ENCODE assay signal across 8 cellular contexts in genomic region chr20:57429579-57430202, GRCh38. TPM values are rescaled to one million over a fixed set of nuclear protein-coding genes. Genes with fewer than 3 reads are reported as not detected.
DNase-seq lines count a peak whose midpoint lies in the region; ATAC-seq and TF ChIP-seq lines count a peak whose summit lies in the region.

No MANE protein-coding gene starts in this region.

- no peak overlapping the region for H3K18ac ChIP-seq in mesenchymal stem cell (ENCODE audit: low read depth in 1 of 2, low read length in 2 of 2)

- no peak overlapping the region for H2BK120ac ChIP-seq in mesenchymal stem cell (ENCODE audit: low read depth, low read length)

- H3K27me3 ChIP-seq in right lobe of liver, result no peaks in the 10 kb centered on the region
- H3K27me3 ChIP-seq in esophagus squamous epithelium, result no peaks in the 10 kb centered on the region
- H3K27me3 ChIP-seq in mesenchymal stem cell (ENCODE audit: control insufficient read depth in 1 of 2, insufficient read depth in 1 of 2, low read length in 2 of 2), result peaks cover 8 to 18% of the 10 kb centered on the region in 2 experiments

- H3K27ac Mint-ChIP-seq in IgD-negative memory B cell, result peak overlapping the region in 2 of 3 donors; percentile 2 to 28
- no peak overlapping the region for H3K27ac Mint-ChIP-seq in activated CD4-positive, alpha-beta memory T cell treated with anti-CD3 and anti-CD28 coated beads for 36 hours

- H3K36me3 ChIP-seq in right lobe of liver (no peaks in the 10 kb centered on the region), esophagus squamous epithelium (no peaks in the 10 kb centered on the region), mesenchymal stem cell (ENCODE audit: control insufficient read depth in 1 of 2, insufficient read depth in 2 of 2, low read depth in 1 of 2, low read length in 2 of 2) (no peaks in the 10 kb centered on the region)

- H3K4me3 Mint-ChIP-seq in IgD-negative memory B cell, result peak overlapping the region in 3 of 4 donors; percentile 1 to 25 (median 5)
- no peak overlapping the region for H3K4me3 Mint-ChIP-seq in activated CD4-positive, alpha-beta memory T cell treated with anti-CD3 and anti-CD28 coated beads for 36 hours

- no peak for ATAC-seq in right lobe of liver

- H3K79me1 ChIP-seq in mesenchymal stem cell (replicated peaks; ENCODE audit: low read length, poor library complexity, severe bottlenecking), result no peaks in the 10 kb centered on the region

- H4K8ac ChIP-seq in mesenchymal stem cell (ENCODE audit: low read length), result no peak overlapping the region

- no peak overlapping the region for H3K14ac ChIP-seq in mesenchymal stem cell (ENCODE audit: low read length in 2 of 2)

- no peak overlapping the region for H3K23ac ChIP-seq in mesenchymal stem cell (ENCODE audit: low read length in 2 of 2)

- H3K4me2 ChIP-seq in mesenchymal stem cell (ENCODE audit: low read length, poor library complexity, severe bottlenecking), result no peak overlapping the region

- H3K27ac ChIP-seq in right lobe of liver, result peak overlapping the region; percentile 69 to 95 (median 89)
- H3K27ac ChIP-seq in esophagus squamous epithelium, result no peak overlapping the region
- H3K27ac ChIP-seq in mesenchymal stem cell (ENCODE audit: low read length, poor library complexity, severe bottlenecking), result no peak overlapping the region

- POLR2A ChIA-PET in activated CD4-positive, alpha-beta memory T cell treated with anti-CD3 and anti-CD28 coated beads for 36 hours (lab: Charles Lee), result no interaction called here

- H3K9ac ChIP-seq in mesenchymal stem cell (ENCODE audit: low read length), result no peak overlapping the region

- H3K4ac ChIP-seq in mesenchymal stem cell (ENCODE audit: low read depth in 1 of 2, low read length in 2 of 2), result no peak overlapping the region

- H3K9me3 Mint-ChIP-seq in IgD-negative memory B cell, result peaks cover 0 to 2% (median 0%) of the 10 kb centered on the region in 3 donors
- no peaks in the 10 kb centered on the region for H3K9me3 Mint-ChIP-seq in activated CD4-positive, alpha-beta memory T cell treated with anti-CD3 and anti-CD28 coated beads for 36 hours

- peaks cover 65 to 72% (median 65%) of the 10 kb centered on the region in 3 donors for H3K4me1 Mint-ChIP-seq in IgD-negative memory B cell
- peaks cover 45% of the 10 kb centered on the region for H3K4me1 Mint-ChIP-seq in activated CD4-positive, alpha-beta memory T cell treated with anti-CD3 and anti-CD28 coated beads for 36 hours (ENCODE audit: low read depth)

- H2AFZ ChIP-seq in mesenchymal stem cell (ENCODE audit: low read depth, low read length), result no peak overlapping the region

- H3K9me3 ChIP-seq in right lobe of liver (no peaks in the 10 kb centered on the region), esophagus squamous epithelium (no peaks in the 10 kb centered on the region), mesenchymal stem cell (ENCODE audit: control insufficient read depth, low read length) (no peaks in the 10 kb centered on the region)

- H2BK5ac ChIP-seq in mesenchymal stem cell (ENCODE audit: low read depth, low read length, poor library complexity, severe bottlenecking), result no peak overlapping the region

- intact Hi-C loops in activated CD4-positive, alpha-beta memory T cell treated with anti-CD3 and anti-CD28 coated beads for 36 hours (cut with micrococcal nuclease), result no loop called here
- intact Hi-C loops in right lobe of liver (cut with DNase I) (no loop called here), esophagus squamous epithelium (cut with DNase I) (loop anchor here (10.0 kb wide), 1 partner anchor 1385 kb away; no protein-coding TSS in a partner anchor)

- no peak overlapping the region for H2BK15ac ChIP-seq in mesenchymal stem cell (ENCODE audit: low read depth, poor library complexity, severe bottlenecking)

- DNase-seq in Daoy (ENCODE audit: low read depth) (peak; percentile 40), right lobe of liver (no peak), GF-D8 (lab: John Stamatoyannopoulos, UW) (no peak), SW480 (ENCODE audit: low spot score) (no peak), esophagus squamous epithelium (lab: John Stamatoyannopoulos, UW) (no peak), mesenchymal stem cell (no peak)
- DNase-seq in activated CD4-positive, alpha-beta memory T cell treated with anti-CD3 and anti-CD28 coated beads for 36 hours, result peak; percentile 25

- H3K36me3 Mint-ChIP-seq in IgD-negative memory B cell, result peaks cover 3% of the 10 kb centered on the region
- H3K36me3 Mint-ChIP-seq in activated CD4-positive, alpha-beta memory T cell treated with anti-CD3 and anti-CD28 coated beads for 36 hours, result no peaks in the 10 kb centered on the region

- no peak for TF ChIP-seq POLR2A in right lobe of liver (IDR thresholded peaks at IDR 0.05)
- no peak for TF ChIP-seq POLR2A in esophagus squamous epithelium (IDR thresholded peaks at IDR 0.05)

- CTCF ChIA-PET in activated CD4-positive, alpha-beta memory T cell treated with anti-CD3 and anti-CD28 coated beads for 36 hours (lab: Charles Lee), result interaction anchor here (0.8 to 1.4 kb wide), 4 partner anchors 11 to 48 kb away, joined by 3 to 4 read pairs (median 3); no protein-coding TSS in a partner anchor

- H4K91ac ChIP-seq in mesenchymal stem cell (ENCODE audit: low read length), result no peak overlapping the region

- TF ChIP-seq CTCF in right lobe of liver (IDR thresholded peaks at IDR 0.05), result no peak
- no peak for TF ChIP-seq CTCF in esophagus squamous epithelium (IDR thresholded peaks at IDR 0.05)

- H2BK12ac ChIP-seq in mesenchymal stem cell (ENCODE audit: low read length in 2 of 2), result no peak overlapping the region

- H3K27me3 Mint-ChIP-seq in IgD-negative memory B cell, result no peaks in the 10 kb centered on the region
- H3K27me3 Mint-ChIP-seq in activated CD4-positive, alpha-beta memory T cell treated with anti-CD3 and anti-CD28 coated beads for 36 hours, result no peaks in the 10 kb centered on the region

- H2AK5ac ChIP-seq in mesenchymal stem cell (ENCODE audit: low read length, severe bottlenecking), result no peak overlapping the region

- no peak overlapping the region for H3K4me3 ChIP-seq in right lobe of liver
- H3K4me3 ChIP-seq in esophagus squamous epithelium, result no peak overlapping the region
- no peak overlapping the region for H3K4me3 ChIP-seq in mesenchymal stem cell (ENCODE audit: insufficient read depth in 1 of 2, low read depth in 1 of 2, low read length in 2 of 2)

- 82% methylated on average over 6 of the region's 7 CpGs for WGBS in right lobe of liver (ENCODE audit: insufficient coverage, low coverage, low lambda C conversion rate, missing lambda C conversion rate)
- 56 to 61% methylated on average over 7 of the region's 7 CpGs for WGBS in esophagus squamous epithelium, 2 donors
- WGBS in mesenchymal stem cell, result 85% methylated on average over 7 of the region's 7 CpGs

- H3K4me1 ChIP-seq in right lobe of liver (peaks cover 0 to 13% (median 3%) of the 10 kb centered on the region in 4 donors), esophagus squamous epithelium (peaks cover 0 to 26% (median 13%) of the 10 kb centered on the region in 3 donors), mesenchymal stem cell (ENCODE audit: control insufficient read depth, insufficient read depth, low read depth, low read length) (peaks cover 21% of the 10 kb centered on the region)

RNA-seq across cellular contexts. Expression of gene RBM38, which starts 38.5 kb away (rescaled TPM):
- 14.6 and 15.7 TPM in 2 replicates for total RNA-seq in Daoy (2014; rRNA removed; shearing (Covaris generic))
- polyA plus RNA-seq in IgD-negative memory B cell, result 39.2 TPM
- 10 to 100 TPM; 73.4 to 77.3 TPM for total RNA-seq in activated CD4-positive, alpha-beta memory T cell treated with anti-CD3 and anti-CD28 coated beads for 36 hours
- total RNA-seq in right lobe of liver, result 10 to 100 TPM in 3 of 6 experiments, 1 to 10 TPM in 3; 3.9 to 16.9 (median 9.6) TPM
- 10 to 100 TPM in 3 of 4 donors, 1 to 10 TPM in 1; 9.1 to 21.0 (median 13.3) TPM for total RNA-seq in esophagus squamous epithelium
- 4.6 TPM for polyA plus RNA-seq in mesenchymal stem cell (2013, experiment 1 of 2)
- polyA plus RNA-seq in mesenchymal stem cell (2013, experiment 2 of 2), result 4.8 TPM

Comparison
In these comparisons a context has a peak if more than half of its experiments do, and no peak if none do; other contexts are left out.
1. DNase-seq: peak in Daoy (single experiment) and activated CD4-positive, alpha-beta memory T cell treated with anti-CD3 and anti-CD28 coated beads for 36 hours (single experiment); none in right lobe of liver (0 of 3), GF-D8 (single experiment), SW480 (single experiment), esophagus squamous epithelium (single experiment) and mesenchymal stem cell (single experiment).
2. H3K27ac ChIP-seq: peak in right lobe of liver (3 of 3); none in esophagus squamous epithelium (0 of 4) and mesenchymal stem cell (single experiment).